14 cellular contexts compared by ENCODE assay signal in genomic region chr9:5825223-5825622, GRCh38.
"Had no signal": no experiment of that assay in that cellular context is flagged by ENCODE, and none has a peak within 500 bp of the region (broad histone marks: within the 10 kb centered on the region; RNA-seq: fewer than 3 reads in every experiment).

No MANE protein-coding gene starts in this region.

- H3K27me3 ChIP-seq: body of pancreas, gastroesophageal sphincter had no signal

- ATAC-seq: body of pancreas, gastroesophageal sphincter had no signal

- H3K9me3 ChIP-seq: body of pancreas, gastroesophageal sphincter, thoracic aorta had no signal

- H3K4me1 ChIP-seq: gastroesophageal sphincter had no signal

- H3K9me3 Mint-ChIP-seq: central memory CD8-positive, alpha-beta T cell; T-helper 1 cell treated with Interleukin-12 subunit alpha and Interleukin-12 subunit beta and Interleukin-4 antibody, amounts not matched to agents 30 μg/mL and 1 μg/mL, for 36 hours had no signal

- H3K4me3 Mint-ChIP-seq: central memory CD8-positive, alpha-beta T cell; T-helper 1 cell treated with Interleukin-12 subunit alpha and Interleukin-12 subunit beta and Interleukin-4 antibody, amounts not matched to agents 30 μg/mL and 1 μg/mL, for 36 hours had no signal

- H3K36me3 ChIP-seq: thoracic aorta had no signal

- H3K4me3 ChIP-seq: body of pancreas, gastroesophageal sphincter, smooth muscle cell, thoracic aorta had no signal

- DNase-seq: activated CD4-positive, CD25-positive, alpha-beta regulatory T cell; activated CD8-positive, alpha-beta memory T cell treated with anti-CD3 and anti-CD28 coated beads, Interleukin-2, amount 50 U/mL, for 48 hours; activated naive CD4-positive, alpha-beta T cell treated with anti-CD3 and anti-CD28 coated beads, Interleukin-2, amount 50 U/mL, for 16 hours; body of pancreas; cortex of kidney; effector memory CD4-positive, alpha-beta T cell; stimulated activated naive CD4-positive, alpha-beta T cell had no signal

- H3K27me3 Mint-ChIP-seq: central memory CD8-positive, alpha-beta T cell had no signal

- H3K27ac ChIP-seq: body of pancreas, epithelial cell of prostate, gastroesophageal sphincter, parathyroid adenoma, thoracic aorta had no signal
